Comparison of ENCODE assay signal across 1 cellular context in genomic region chr6:39934060-39934757, GRCh38.
TF ChIP-seq lines count a peak whose summit lies in the region.

Gene MOCS1 (minus strand): TSS chr6:39934462. CDS start chr6:39934417, 45 bp downstream.

TF ChIP-seq in HEK293, 187 proteins besides CTCF, POLR2A, EP300 and RAD21 (continued from another document and continues in another):
- TF ChIP-seq ZIC2 (tag by site-specific recombination; IDR thresholded peaks at IDR 0.05): peak; percentile 39
- TF ChIP-seq ZNF114 (tag by site-specific recombination; IDR thresholded peaks at IDR 0.05): no peak
- TF ChIP-seq ZNF394 (tag by site-specific recombination; IDR thresholded peaks at IDR 0.05; ENCODE audit: borderline replicate concordance): peak; percentile 37; the same call in 1 of the 2 replicates
- TF ChIP-seq ZNF623 (tag by site-specific recombination; IDR thresholded peaks at IDR 0.05): no peak
- TF ChIP-seq ZNF561 (tag by site-specific recombination; IDR thresholded peaks at IDR 0.05; ENCODE audit: borderline replicate concordance): no peak
- no peak for TF ChIP-seq ZNF23 (tag by site-specific recombination; IDR thresholded peaks at IDR 0.05; ENCODE audit: borderline replicate concordance)
- TF ChIP-seq ZNF830 (tag by site-specific recombination; IDR thresholded peaks at IDR 0.05; ENCODE audit: low read depth): no peak
- peak; percentile 88 for TF ChIP-seq ZNF76 (tag by site-specific recombination; IDR thresholded peaks at IDR 0.05; ENCODE audit: borderline replicate concordance, low read depth)
- no peak for TF ChIP-seq ZNF121 (tag by site-specific recombination; IDR thresholded peaks at IDR 0.05)
- TF ChIP-seq ZBTB21 (tag by site-specific recombination; IDR thresholded peaks at IDR 0.05): no peak
- TF ChIP-seq EGR2 (tag by site-specific recombination; IDR thresholded peaks at IDR 0.05; ENCODE audit: low read depth): 0 out of 2 replicates have a peak, but pooled peaks have one; percentile 14
- no peak for TF ChIP-seq ZNF600 (tag by site-specific recombination; IDR thresholded peaks at IDR 0.05)
- no peak for TF ChIP-seq ZNF777 (tag by site-specific recombination; IDR thresholded peaks at IDR 0.05; ENCODE audit: borderline replicate concordance)
- TF ChIP-seq KLF7 (tag by site-specific recombination; IDR thresholded peaks at IDR 0.05; ENCODE audit: borderline replicate concordance): no peak
- no peak for TF ChIP-seq YY1 (tag by site-specific recombination; IDR thresholded peaks at IDR 0.05)
- TF ChIP-seq ZNF629 (tag by site-specific recombination; IDR thresholded peaks at IDR 0.05): no peak
- TF ChIP-seq ZNF426 (tag by site-specific recombination; IDR thresholded peaks at IDR 0.05): no peak
- TF ChIP-seq ZNF391 (tag by site-specific recombination; IDR thresholded peaks at IDR 0.05; ENCODE audit: borderline replicate concordance, low read depth): no peak; the same call in 1 of the 2 replicates
- peak; percentile 52 for TF ChIP-seq KLF9 (tag by site-specific recombination; IDR thresholded peaks at IDR 0.05; ENCODE audit: low read depth)
- no peak for TF ChIP-seq ZNF571 (tag by site-specific recombination; IDR thresholded peaks at IDR 0.05)
- TF ChIP-seq ZBTB49 (tag by site-specific recombination; IDR thresholded peaks at IDR 0.05; ENCODE audit: low read depth): no peak
- no peak for TF ChIP-seq ZNF132 (tag by site-specific recombination; IDR thresholded peaks at IDR 0.05; ENCODE audit: borderline replicate concordance)
- no peak for TF ChIP-seq ZNF510 (tag by site-specific recombination; IDR thresholded peaks at IDR 0.05; ENCODE audit: insufficient replicate concordance)
- no peak for TF ChIP-seq ZNF610 (tag by site-specific recombination; IDR thresholded peaks at IDR 0.05; ENCODE audit: borderline replicate concordance)
- TF ChIP-seq, protein P1, sequence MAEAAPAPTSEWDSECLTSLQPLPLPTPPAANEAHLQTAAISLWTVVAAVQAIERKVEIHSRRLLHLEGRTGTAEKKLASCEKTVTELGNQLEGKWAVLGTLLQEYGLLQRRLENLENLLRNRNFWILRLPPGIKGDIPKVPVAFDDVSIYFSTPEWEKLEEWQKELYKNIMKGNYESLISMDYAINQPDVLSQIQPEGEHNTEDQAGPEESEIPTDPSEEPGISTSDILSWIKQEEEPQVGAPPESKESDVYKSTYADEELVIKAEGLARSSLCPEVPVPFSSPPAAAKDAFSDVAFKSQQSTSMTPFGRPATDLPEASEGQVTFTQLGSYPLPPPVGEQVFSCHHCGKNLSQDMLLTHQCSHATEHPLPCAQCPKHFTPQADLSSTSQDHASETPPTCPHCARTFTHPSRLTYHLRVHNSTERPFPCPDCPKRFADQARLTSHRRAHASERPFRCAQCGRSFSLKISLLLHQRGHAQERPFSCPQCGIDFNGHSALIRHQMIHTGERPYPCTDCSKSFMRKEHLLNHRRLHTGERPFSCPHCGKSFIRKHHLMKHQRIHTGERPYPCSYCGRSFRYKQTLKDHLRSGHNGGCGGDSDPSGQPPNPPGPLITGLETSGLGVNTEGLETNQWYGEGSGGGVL (tag by site-specific recombination; IDR thresholded peaks at IDR 0.05): peak; percentile 71
- no peak for TF ChIP-seq ZNF239 (tag by site-specific recombination; IDR thresholded peaks at IDR 0.05)
- TF ChIP-seq, protein P2, sequence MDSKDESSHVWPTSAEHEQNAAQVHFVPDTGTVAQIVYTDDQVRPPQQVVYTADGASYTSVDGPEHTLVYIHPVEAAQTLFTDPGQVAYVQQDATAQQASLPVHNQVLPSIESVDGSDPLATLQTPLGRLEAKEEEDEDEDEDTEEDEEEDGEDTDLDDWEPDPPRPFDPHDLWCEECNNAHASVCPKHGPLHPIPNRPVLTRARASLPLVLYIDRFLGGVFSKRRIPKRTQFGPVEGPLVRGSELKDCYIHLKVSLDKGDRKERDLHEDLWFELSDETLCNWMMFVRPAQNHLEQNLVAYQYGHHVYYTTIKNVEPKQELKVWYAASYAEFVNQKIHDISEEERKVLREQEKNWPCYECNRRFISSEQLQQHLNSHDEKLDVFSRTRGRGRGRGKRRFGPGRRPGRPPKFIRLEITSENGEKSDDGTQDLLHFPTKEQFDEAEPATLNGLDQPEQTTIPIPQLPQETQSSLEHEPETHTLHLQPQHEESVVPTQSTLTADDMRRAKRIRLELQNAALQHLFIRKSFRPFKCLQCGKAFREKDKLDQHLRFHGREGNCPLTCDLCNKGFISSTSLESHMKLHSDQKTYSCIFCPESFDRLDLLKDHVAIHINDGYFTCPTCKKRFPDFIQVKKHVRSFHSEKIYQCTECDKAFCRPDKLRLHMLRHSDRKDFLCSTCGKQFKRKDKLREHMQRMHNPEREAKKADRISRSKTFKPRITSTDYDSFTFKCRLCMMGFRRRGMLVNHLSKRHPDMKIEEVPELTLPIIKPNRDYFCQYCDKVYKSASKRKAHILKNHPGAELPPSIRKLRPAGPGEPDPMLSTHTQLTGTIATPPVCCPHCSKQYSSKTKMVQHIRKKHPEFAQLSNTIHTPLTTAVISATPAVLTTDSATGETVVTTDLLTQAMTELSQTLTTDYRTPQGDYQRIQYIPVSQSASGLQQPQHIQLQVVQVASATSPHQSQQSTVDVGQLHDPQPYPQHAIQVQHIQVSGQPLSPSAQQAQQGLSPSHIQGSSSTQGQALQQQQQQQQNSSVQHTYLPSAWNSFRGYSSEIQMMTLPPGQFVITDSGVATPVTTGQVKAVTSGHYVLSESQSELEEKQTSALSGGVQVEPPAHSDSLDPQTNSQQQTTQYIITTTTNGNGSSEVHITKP (tag by site-specific recombination; IDR thresholded peaks at IDR 0.05): 0 out of 2 replicates have a peak, but pooled peaks have one; percentile 6
- TF ChIP-seq ZNF747 (tag by site-specific recombination; IDR thresholded peaks at IDR 0.05): no peak
- no peak for TF ChIP-seq ZNF488 (tag by site-specific recombination; IDR thresholded peaks at IDR 0.05)
- TF ChIP-seq ZNF19 (tag by site-specific recombination; IDR thresholded peaks at IDR 0.05; ENCODE audit: low read depth): no peak
- TF ChIP-seq ZNF701 (tag by site-specific recombination; IDR thresholded peaks at IDR 0.05): no peak
- no peak for TF ChIP-seq ELK4 (IDR thresholded peaks at IDR 0.05; ENCODE audit: borderline replicate concordance, low read depth, low read length)
- no peak for TF ChIP-seq ZNF184 (tag by site-specific recombination; IDR thresholded peaks at IDR 0.05)
- no peak for TF ChIP-seq ZNF654 (tag by site-specific recombination; IDR thresholded peaks at IDR 0.05; ENCODE audit: low read depth)
- no peak for TF ChIP-seq ZNF10 (tag by site-specific recombination; IDR thresholded peaks at IDR 0.05)
- TF ChIP-seq, protein P3, sequence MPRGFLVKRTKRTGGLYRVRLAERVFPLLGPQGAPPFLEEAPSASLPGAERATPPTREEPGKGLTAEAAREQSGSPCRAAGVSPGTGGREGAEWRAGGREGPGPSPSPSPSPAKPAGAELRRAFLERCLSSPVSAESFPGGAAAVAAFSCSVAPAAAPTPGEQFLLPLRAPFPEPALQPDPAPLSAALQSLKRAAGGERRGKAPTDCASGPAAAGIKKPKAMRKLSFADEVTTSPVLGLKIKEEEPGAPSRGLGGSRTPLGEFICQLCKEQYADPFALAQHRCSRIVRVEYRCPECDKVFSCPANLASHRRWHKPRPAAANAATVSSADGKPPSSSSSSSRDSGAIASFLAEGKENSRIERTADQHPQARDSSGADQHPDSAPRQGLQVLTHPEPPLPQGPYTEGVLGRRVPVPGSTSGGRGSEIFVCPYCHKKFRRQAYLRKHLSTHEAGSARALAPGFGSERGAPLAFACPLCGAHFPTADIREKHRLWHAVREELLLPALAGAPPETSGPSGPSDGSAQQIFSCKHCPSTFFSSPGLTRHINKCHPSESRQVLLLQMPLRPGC (tag by site-specific recombination; IDR thresholded peaks at IDR 0.05): 0 out of 2 replicates have a peak, but pooled peaks have one; percentile 40
- TF ChIP-seq ZBTB20 (tag by site-specific recombination; IDR thresholded peaks at IDR 0.05): peak; percentile 84; the same call in 1 of the 2 replicates
- TF ChIP-seq, protein P4, sequence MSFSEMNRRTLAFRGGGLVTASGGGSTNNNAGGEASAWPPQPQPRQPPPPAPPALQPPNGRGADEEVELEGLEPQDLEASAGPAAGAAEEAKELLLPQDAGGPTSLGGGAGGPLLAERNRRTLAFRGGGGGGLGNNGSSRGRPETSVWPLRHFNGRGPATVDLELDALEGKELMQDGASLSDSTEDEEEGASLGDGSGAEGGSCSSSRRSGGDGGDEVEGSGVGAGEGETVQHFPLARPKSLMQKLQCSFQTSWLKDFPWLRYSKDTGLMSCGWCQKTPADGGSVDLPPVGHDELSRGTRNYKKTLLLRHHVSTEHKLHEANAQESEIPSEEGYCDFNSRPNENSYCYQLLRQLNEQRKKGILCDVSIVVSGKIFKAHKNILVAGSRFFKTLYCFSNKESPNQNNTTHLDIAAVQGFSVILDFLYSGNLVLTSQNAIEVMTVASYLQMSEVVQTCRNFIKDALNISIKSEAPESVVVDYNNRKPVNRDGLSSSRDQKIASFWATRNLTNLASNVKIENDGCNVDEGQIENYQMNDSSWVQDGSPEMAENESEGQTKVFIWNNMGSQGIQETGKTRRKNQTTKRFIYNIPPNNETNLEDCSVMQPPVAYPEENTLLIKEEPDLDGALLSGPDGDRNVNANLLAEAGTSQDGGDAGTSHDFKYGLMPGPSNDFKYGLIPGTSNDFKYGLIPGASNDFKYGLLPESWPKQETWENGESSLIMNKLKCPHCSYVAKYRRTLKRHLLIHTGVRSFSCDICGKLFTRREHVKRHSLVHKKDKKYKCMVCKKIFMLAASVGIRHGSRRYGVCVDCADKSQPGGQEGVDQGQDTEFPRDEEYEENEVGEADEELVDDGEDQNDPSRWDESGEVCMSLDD (tag by site-specific recombination; IDR thresholded peaks at IDR 0.05): peak; percentile 39; the same call in 1 of the 2 replicates
- TF ChIP-seq ZNF211 (tag by site-specific recombination; IDR thresholded peaks at IDR 0.05; ENCODE audit: low read depth): no peak
- no peak for TF ChIP-seq ZNF292 (tag by site-specific recombination; IDR thresholded peaks at IDR 0.05; ENCODE audit: borderline replicate concordance, low read depth)
- no peak for TF ChIP-seq TCF7L2 (IDR thresholded peaks at IDR 0.05; ENCODE audit: borderline replicate concordance, low read depth, low read length)
- TF ChIP-seq ZNF529 (tag by site-specific recombination; IDR thresholded peaks at IDR 0.05; ENCODE audit: insufficient replicate concordance): no peak
- no peak for TF ChIP-seq ZNF174 (tag by site-specific recombination; IDR thresholded peaks at IDR 0.05)
- TF ChIP-seq ZNF621 (tag by site-specific recombination; IDR thresholded peaks at IDR 0.05): no peak
- TF ChIP-seq ZNF580 (tag by site-specific recombination; IDR thresholded peaks at IDR 0.05): no peak
- no peak for TF ChIP-seq ZNF776 (tag by site-specific recombination; IDR thresholded peaks at IDR 0.05; ENCODE audit: borderline replicate concordance)
- TF ChIP-seq ZNF473 (tag by site-specific recombination; IDR thresholded peaks at IDR 0.05): no peak
- TF ChIP-seq, protein P5, sequence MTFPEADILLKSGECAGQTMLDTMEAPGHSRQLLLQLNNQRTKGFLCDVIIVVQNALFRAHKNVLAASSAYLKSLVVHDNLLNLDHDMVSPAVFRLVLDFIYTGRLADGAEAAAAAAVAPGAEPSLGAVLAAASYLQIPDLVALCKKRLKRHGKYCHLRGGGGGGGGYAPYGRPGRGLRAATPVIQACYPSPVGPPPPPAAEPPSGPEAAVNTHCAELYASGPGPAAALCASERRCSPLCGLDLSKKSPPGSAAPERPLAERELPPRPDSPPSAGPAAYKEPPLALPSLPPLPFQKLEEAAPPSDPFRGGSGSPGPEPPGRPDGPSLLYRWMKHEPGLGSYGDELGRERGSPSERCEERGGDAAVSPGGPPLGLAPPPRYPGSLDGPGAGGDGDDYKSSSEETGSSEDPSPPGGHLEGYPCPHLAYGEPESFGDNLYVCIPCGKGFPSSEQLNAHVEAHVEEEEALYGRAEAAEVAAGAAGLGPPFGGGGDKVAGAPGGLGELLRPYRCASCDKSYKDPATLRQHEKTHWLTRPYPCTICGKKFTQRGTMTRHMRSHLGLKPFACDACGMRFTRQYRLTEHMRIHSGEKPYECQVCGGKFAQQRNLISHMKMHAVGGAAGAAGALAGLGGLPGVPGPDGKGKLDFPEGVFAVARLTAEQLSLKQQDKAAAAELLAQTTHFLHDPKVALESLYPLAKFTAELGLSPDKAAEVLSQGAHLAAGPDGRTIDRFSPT (tag by site-specific recombination; IDR thresholded peaks at IDR 0.05): peak; percentile 78
- no peak for TF ChIP-seq FEZF1 (tag by site-specific recombination; IDR thresholded peaks at IDR 0.05)
- TF ChIP-seq SP7 (tag by site-specific recombination; IDR thresholded peaks at IDR 0.05): peak; percentile 58; the same call in 1 of the 2 replicates
- peak; percentile 70; the same call in 1 of the 2 replicates for TF ChIP-seq BCL11A (tag by site-specific recombination; IDR thresholded peaks at IDR 0.05; ENCODE audit: low read depth)
